8 cellular contexts compared by ENCODE assay signal in genomic region chr5:159310492-159310891, GRCh38. TPM values are rescaled to one million over a fixed set of nuclear protein-coding genes. Genes with fewer than 3 reads are reported as not detected.
A peak's percentile ranks its signal among the peaks of the same experiment; 100 is the strongest.
DNase-seq lines count a peak whose midpoint lies in the region; ATAC-seq and TF ChIP-seq lines count a peak whose summit lies in the region.

No MANE protein-coding gene starts in this region.

- H3K36me3 ChIP-seq in HEK293 (ENCODE audit: control insufficient read depth in 2 of 2, insufficient read depth in 1 of 2, low read length in 2 of 2), result no peaks in the 10 kb centered on the region
- no peaks in the 10 kb centered on the region for H3K36me3 ChIP-seq in duodenal mucosa (ENCODE audit: control insufficient read depth in 1 of 2, insufficient read depth in 2 of 2, low read length in 2 of 2)
- H3K36me3 ChIP-seq in sigmoid colon, result no peaks in the 10 kb centered on the region

- no peaks in the 10 kb centered on the region for H3K36me3 Mint-ChIP-seq in T-helper 17 cell (ENCODE audit: low read depth)
- no peaks in the 10 kb centered on the region for H3K36me3 Mint-ChIP-seq in osteocyte (ENCODE audit: unreplicated experiment)

- H3K9ac ChIP-seq in duodenal mucosa (ENCODE audit: low read depth in 1 of 2, low read length in 2 of 2), result no peak overlapping the region

- TF ChIP-seq POLR2A in sigmoid colon (IDR thresholded peaks at IDR 0.05), result no peak

- 3 to 6% methylated on average over 27 of the region's 27 CpGs for WGBS in sigmoid colon, 2 donors

- CTCF ChIA-PET in HEK293 (lab: Yijun Ruan, JAX), result interaction anchor here (0.6 to 2.6 kb wide), 8 partner anchors 21 to 691 kb away, joined by 3 to 15 read pairs (median 4); no protein-coding TSS in a partner anchor

- POLR2A ChIA-PET in HEK293 (lab: Yijun Ruan, JAX), result no interaction called here

- H3K9me3 ChIP-seq in HEK293 (ENCODE audit: control insufficient read depth, insufficient read depth, low read depth, low read length) (no peaks in the 10 kb centered on the region), T-helper 17 cell (ENCODE audit: control insufficient read depth, low read length, poor library complexity, severe bottlenecking) (no peaks in the 10 kb centered on the region), duodenal mucosa (ENCODE audit: control insufficient read depth in 1 of 2, low read length in 2 of 2) (no peaks in the 10 kb centered on the region), sigmoid colon (no peaks in the 10 kb centered on the region)

- ATAC-seq in T-helper 17 cell (peak; percentile 89), Right ventricle myocardium superior (ENCODE audit: poor library complexity) (no peak), SK-N-SH treated with all-trans-retinoic acid at 6 μM for 48 hours (no peak), HG03520 (IDR thresholded peaks at IDR 0.05; ENCODE audit: unreplicated experiment) (no peak)

- H3K4me3 ChIP-seq in HEK293 (ENCODE audit: low read depth, low read length) (no peak overlapping the region), duodenal mucosa (ENCODE audit: low read depth in 1 of 2, low read length in 2 of 2) (peak overlapping the region; percentile 34 to 57), sigmoid colon (no peak overlapping the region)

- DNase-seq in T-helper 17 cell (no peak), osteocyte (ENCODE audit: extremely low spot score, unreplicated experiment) (no peak), Right ventricle myocardium superior (no peak), sigmoid colon (no peak)

- TF ChIP-seq CTCF in HEK293 (tag by site-specific recombination; IDR thresholded peaks at IDR 0.05) (no peak), osteocyte (IDR thresholded peaks at IDR 0.05) (no peak), sigmoid colon (IDR thresholded peaks at IDR 0.05) (no peak)

- TF ChIP-seq EP300 in sigmoid colon (IDR thresholded peaks at IDR 0.05), result no peak

- no peak overlapping the region for H3K27ac Mint-ChIP-seq in T-helper 17 cell
- H3K27ac Mint-ChIP-seq in osteocyte (ENCODE audit: unreplicated experiment), result no peak overlapping the region

- H3K27me3 Mint-ChIP-seq in T-helper 17 cell (peaks cover 52% of the 10 kb centered on the region), osteocyte (ENCODE audit: unreplicated experiment) (peaks cover 87% of the 10 kb centered on the region)

- intact Hi-C loops in Right ventricle myocardium superior (cut with DNase I), result no loop called here
- intact Hi-C loops in sigmoid colon (cut with DNase I), result no loop called here

- H3K4me1 Mint-ChIP-seq in T-helper 17 cell (peaks cover 6% of the 10 kb centered on the region), osteocyte (ENCODE audit: unreplicated experiment) (peaks cover 5% of the 10 kb centered on the region)

- no peak overlapping the region for H3K27ac ChIP-seq in HEK293 (ENCODE audit: extremely low read depth, low read depth, low read length)
- H3K27ac ChIP-seq in duodenal mucosa (ENCODE audit: low read depth, low read length), result no peak overlapping the region
- no peak overlapping the region for H3K27ac ChIP-seq in sigmoid colon

- H3K27me3 ChIP-seq in duodenal mucosa (ENCODE audit: control insufficient read depth in 1 of 2, insufficient read depth in 2 of 2, low read length in 2 of 2), result peaks cover 17 to 24% of the 10 kb centered on the region in 2 donors
- H3K27me3 ChIP-seq in sigmoid colon, result peaks cover 2 to 41% (median 14%) of the 10 kb centered on the region in 3 donors

- H3K4me1 ChIP-seq in HEK293 (ENCODE audit: control insufficient read depth, insufficient read depth, low read length) (no peaks in the 10 kb centered on the region), duodenal mucosa (ENCODE audit: control insufficient read depth in 1 of 2, insufficient read depth in 2 of 2, low read length in 2 of 2) (peaks cover 10 to 12% of the 10 kb centered on the region in 2 donors), sigmoid colon (no peaks in the 10 kb centered on the region)

- H3K9me3 Mint-ChIP-seq in osteocyte (ENCODE audit: unreplicated experiment), result no peaks in the 10 kb centered on the region

- H3K4me3 Mint-ChIP-seq in T-helper 17 cell (peak overlapping the region; percentile 78), osteocyte (ENCODE audit: unreplicated experiment) (peak overlapping the region; percentile 32)

TF ChIP-seq in HEK293, 187 proteins besides CTCF, POLR2A, EP300 and RAD21:
- TF ChIP-seq ZNF292 (tag by site-specific recombination; IDR thresholded peaks at IDR 0.05; ENCODE audit: borderline replicate concordance, low read depth), result no peak
- TF ChIP-seq, protein P1, sequence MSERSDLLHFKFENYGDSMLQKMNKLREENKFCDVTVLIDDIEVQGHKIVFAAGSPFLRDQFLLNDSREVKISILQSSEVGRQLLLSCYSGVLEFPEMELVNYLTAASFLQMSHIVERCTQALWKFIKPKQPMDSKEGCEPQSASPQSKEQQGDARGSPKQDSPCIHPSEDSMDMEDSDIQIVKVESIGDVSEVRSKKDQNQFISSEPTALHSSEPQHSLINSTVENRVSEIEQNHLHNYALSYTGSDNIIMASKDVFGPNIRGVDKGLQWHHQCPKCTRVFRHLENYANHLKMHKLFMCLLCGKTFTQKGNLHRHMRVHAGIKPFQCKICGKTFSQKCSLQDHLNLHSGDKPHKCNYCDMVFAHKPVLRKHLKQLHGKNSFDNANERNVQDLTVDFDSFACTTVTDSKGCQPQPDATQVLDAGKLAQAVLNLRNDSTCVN (tag by site-specific recombination; optimal IDR thresholded peaks at IDR 0.05), result peak; percentile 30
- TF ChIP-seq ZNF341 (tag by site-specific recombination; IDR thresholded peaks at IDR 0.05; ENCODE audit: low read depth), result peak; percentile 80

TF ChIP-seq in SK-N-SH treated with all-trans-retinoic acid at 6 μM for 48 hours, 23 proteins besides CTCF, POLR2A, EP300 and RAD21 (continues in another document):
- TF ChIP-seq ZNF565 (CRISPR knock-in tag; conservative IDR thresholded peaks at IDR 0.05; ENCODE audit: low read depth), result no peak
- TF ChIP-seq ZNF70 (CRISPR knock-in tag; IDR thresholded peaks at IDR 0.05), result no peak
- no peak for TF ChIP-seq TCF4 (CRISPR knock-in tag; IDR thresholded peaks at IDR 0.05; ENCODE audit: borderline replicate concordance)
- TF ChIP-seq, protein P2, sequence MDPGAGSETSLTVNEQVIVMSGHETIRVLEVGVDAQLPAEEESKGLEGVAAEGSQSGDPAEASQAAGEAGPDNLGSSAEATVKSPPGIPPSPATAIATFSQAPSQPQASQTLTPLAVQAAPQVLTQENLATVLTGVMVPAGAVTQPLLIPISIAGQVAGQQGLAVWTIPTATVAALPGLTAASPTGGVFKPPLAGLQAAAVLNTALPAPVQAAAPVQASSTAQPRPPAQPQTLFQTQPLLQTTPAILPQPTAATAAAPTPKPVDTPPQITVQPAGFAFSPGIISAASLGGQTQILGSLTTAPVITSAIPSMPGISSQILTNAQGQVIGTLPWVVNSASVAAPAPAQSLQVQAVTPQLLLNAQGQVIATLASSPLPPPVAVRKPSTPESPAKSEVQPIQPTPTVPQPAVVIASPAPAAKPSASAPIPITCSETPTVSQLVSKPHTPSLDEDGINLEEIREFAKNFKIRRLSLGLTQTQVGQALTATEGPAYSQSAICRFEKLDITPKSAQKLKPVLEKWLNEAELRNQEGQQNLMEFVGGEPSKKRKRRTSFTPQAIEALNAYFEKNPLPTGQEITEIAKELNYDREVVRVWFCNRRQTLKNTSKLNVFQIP (CRISPR knock-in tag; IDR thresholded peaks at IDR 0.05; ENCODE audit: borderline replicate concordance, low read depth), result no peak
- no peak for TF ChIP-seq CREB5 (CRISPR knock-in tag; IDR thresholded peaks at IDR 0.05; ENCODE audit: low read depth)
- TF ChIP-seq ZNF8 (CRISPR knock-in tag; IDR thresholded peaks at IDR 0.05), result no peak
- TF ChIP-seq PPARA (CRISPR knock-in tag; IDR thresholded peaks at IDR 0.05; ENCODE audit: borderline replicate concordance), result no peak
- TF ChIP-seq, protein P3, sequence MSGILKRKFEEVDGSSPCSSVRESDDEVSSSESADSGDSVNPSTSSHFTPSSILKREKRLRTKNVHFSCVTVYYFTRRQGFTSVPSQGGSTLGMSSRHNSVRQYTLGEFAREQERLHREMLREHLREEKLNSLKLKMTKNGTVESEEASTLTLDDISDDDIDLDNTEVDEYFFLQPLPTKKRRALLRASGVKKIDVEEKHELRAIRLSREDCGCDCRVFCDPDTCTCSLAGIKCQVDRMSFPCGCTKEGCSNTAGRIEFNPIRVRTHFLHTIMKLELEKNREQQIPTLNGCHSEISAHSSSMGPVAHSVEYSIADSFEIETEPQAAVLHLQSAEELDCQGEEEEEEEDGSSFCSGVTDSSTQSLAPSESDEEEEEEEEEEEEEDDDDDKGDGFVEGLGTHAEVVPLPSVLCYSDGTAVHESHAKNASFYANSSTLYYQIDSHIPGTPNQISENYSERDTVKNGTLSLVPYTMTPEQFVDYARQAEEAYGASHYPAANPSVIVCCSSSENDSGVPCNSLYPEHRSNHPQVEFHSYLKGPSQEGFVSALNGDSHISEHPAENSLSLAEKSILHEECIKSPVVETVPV (CRISPR knock-in tag; IDR thresholded peaks at IDR 0.05), result no peak
- TF ChIP-seq ISL1 (CRISPR knock-in tag; IDR thresholded peaks at IDR 0.05), result no peak
- TF ChIP-seq TOX (CRISPR knock-in tag; IDR thresholded peaks at IDR 0.05; ENCODE audit: borderline replicate concordance), result no peak

RNA-seq across cellular contexts. Expression of gene IL12B, which starts 19.8 kb away (rescaled TPM):
- not detected for total RNA-seq in T-helper 17 cell
- not detected in 2 replicates for total RNA-seq in osteocyte
- not detected for total RNA-seq in Right ventricle myocardium superior
- total RNA-seq in sigmoid colon, result not detected
- not detected for polyA plus RNA-seq in sigmoid colon

RNA-seq across cellular contexts. Expression of gene UBLCP1, which starts 47.4 kb away (rescaled TPM):
- total RNA-seq in T-helper 17 cell (10 to 100 TPM; 19.0 to 20.8 TPM), osteocyte (33.8 and 35.7 TPM in 2 replicates), Right ventricle myocardium superior (13.3 TPM), sigmoid colon (10 to 100 TPM; 17.7 to 29.6 (median 19.8) TPM)
- 10 to 100 TPM; 15.0 to 18.7 (median 16.2) TPM for polyA plus RNA-seq in sigmoid colon

Comparison
In these comparisons a context has a peak if more than half of its experiments do, and no peak if none do; other contexts are left out.
1. H3K4me3 ChIP-seq: peak in duodenal mucosa (2 of 2); none in HEK293 (single experiment) and sigmoid colon (0 of 4).